Comparison of ENCODE assay signal across 1 cellular context in genomic region chr17:78748048-78748729, GRCh38.
TF ChIP-seq lines count a peak whose summit lies in the region.

No MANE protein-coding gene starts in this region.

TF ChIP-seq in GM12878, 131 proteins besides CTCF, POLR2A, EP300 and RAD21 (continued from another document):
- TF ChIP-seq CEBPZ (IDR thresholded peaks at IDR 0.05; ENCODE audit: low read depth, low read length), result no peak
- TF ChIP-seq, protein P1, sequence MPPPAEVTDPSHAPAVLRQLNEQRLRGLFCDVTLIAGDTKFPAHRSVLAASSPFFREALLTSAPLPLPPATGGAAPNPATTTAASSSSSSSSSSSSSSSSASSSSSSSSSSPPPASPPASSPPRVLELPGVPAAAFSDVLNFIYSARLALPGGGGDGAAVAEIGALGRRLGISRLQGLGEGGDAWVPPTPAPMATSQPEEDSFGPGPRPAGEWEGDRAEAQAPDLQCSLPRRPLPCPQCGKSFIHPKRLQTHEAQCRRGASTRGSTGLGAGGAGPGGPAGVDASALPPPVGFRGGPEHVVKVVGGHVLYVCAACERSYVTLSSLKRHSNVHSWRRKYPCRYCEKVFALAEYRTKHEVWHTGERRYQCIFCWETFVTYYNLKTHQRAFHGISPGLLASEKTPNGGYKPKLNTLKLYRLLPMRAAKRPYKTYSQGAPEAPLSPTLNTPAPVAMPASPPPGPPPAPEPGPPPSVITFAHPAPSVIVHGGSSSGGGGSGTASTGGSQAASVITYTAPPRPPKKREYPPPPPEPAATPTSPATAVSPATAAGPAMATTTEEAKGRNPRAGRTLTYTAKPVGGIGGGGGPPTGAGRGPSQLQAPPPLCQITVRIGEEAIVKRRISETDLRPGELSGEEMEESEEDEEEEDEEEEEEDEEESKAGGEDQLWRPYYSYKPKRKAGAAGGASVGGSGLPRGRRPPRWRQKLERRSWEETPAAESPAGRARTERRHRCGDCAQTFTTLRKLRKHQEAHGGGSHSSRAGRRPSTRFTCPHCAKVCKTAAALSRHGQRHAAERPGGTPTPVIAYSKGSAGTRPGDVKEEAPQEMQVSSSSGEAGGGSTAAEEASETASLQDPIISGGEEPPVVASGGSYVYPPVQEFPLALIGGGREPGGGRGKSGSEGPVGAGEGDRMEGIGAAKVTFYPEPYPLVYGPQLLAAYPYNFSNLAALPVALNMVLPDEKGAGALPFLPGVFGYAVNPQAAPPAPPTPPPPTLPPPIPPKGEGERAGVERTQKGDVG (CRISPR knock-in tag; IDR thresholded peaks at IDR 0.05), result no peak
- peak; percentile 74; the same call in 1 of the 2 replicates for TF ChIP-seq MTA3 (IDR thresholded peaks at IDR 0.05; ENCODE audit: borderline replicate concordance, low read length)
- TF ChIP-seq SMC3 (IDR thresholded peaks at IDR 0.05; ENCODE audit: borderline replicate concordance, low read length), result 0 out of 2 replicates have a peak, but pooled peaks have one; percentile 10
- TF ChIP-seq, protein P2, sequence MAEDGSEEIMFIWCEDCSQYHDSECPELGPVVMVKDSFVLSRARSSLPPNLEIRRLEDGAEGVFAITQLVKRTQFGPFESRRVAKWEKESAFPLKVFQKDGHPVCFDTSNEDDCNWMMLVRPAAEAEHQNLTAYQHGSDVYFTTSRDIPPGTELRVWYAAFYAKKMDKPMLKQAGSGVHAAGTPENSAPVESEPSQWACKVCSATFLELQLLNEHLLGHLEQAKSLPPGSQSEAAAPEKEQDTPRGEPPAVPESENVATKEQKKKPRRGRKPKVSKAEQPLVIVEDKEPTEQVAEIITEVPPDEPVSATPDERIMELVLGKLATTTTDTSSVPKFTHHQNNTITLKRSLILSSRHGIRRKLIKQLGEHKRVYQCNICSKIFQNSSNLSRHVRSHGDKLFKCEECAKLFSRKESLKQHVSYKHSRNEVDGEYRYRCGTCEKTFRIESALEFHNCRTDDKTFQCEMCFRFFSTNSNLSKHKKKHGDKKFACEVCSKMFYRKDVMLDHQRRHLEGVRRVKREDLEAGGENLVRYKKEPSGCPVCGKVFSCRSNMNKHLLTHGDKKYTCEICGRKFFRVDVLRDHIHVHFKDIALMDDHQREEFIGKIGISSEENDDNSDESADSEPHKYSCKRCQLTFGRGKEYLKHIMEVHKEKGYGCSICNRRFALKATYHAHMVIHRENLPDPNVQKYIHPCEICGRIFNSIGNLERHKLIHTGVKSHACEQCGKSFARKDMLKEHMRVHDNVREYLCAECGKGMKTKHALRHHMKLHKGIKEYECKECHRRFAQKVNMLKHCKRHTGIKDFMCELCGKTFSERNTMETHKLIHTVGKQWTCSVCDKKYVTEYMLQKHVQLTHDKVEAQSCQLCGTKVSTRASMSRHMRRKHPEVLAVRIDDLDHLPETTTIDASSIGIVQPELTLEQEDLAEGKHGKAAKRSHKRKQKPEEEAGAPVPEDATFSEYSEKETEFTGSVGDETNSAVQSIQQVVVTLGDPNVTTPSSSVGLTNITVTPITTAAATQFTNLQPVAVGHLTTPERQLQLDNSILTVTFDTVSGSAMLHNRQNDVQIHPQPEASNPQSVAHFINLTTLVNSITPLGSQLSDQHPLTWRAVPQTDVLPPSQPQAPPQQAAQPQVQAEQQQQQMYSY (CRISPR knock-in tag; IDR thresholded peaks at IDR 0.05), result no peak
- no peak for TF ChIP-seq CHD4 (IDR thresholded peaks at IDR 0.05)
- peak in 1 of 2 experiments; percentile 33; a peak in 1 of 4 replicates for TF ChIP-seq BHLHE40 (IDR thresholded peaks at IDR 0.05; ENCODE audit: borderline replicate concordance in 1 of 2, low read depth in 2 of 2, low read length in 1 of 2)
- TF ChIP-seq JUND (IDR thresholded peaks at IDR 0.05; ENCODE audit: low read depth, low read length), result no peak
- TF ChIP-seq EED (IDR thresholded peaks at IDR 0.05; ENCODE audit: low read depth), result peak; percentile 28; the same call in 1 of the 2 replicates
- peak; percentile 21; the same call in 1 of the 2 replicates for TF ChIP-seq IRF4 (IDR thresholded peaks at IDR 0.05; ENCODE audit: low read depth, low read length)
- TF ChIP-seq TAF1 (IDR thresholded peaks at IDR 0.05; ENCODE audit: borderline replicate concordance, low read depth, low read length), result no peak
- no peak for TF ChIP-seq NR2F1 (conservative IDR thresholded peaks at IDR 0.05)
- TF ChIP-seq USF1 (IDR thresholded peaks at IDR 0.05; ENCODE audit: borderline replicate concordance, extremely low read length, insufficient read depth, low read depth, low read length), result no peak
- 0 out of 2 replicates have a peak, but pooled peaks have one; percentile 39 for TF ChIP-seq RBBP5 (conservative IDR thresholded peaks at IDR 0.05)
- no peak for TF ChIP-seq FOXK2 (IDR thresholded peaks at IDR 0.05)
- TF ChIP-seq LARP7 (IDR thresholded peaks at IDR 0.05), result no peak
- peak; percentile 2 for TF ChIP-seq PBX3 (IDR thresholded peaks at IDR 0.05; ENCODE audit: insufficient replicate concordance, low read depth, low read length)
- TF ChIP-seq NFIC (IDR thresholded peaks at IDR 0.05; ENCODE audit: low read depth, low read length), result peak; percentile 74; the same call in 1 of the 2 replicates
- no peak for TF ChIP-seq SRF (IDR thresholded peaks at IDR 0.05; ENCODE audit: low read depth in 2 of 2, low read length in 2 of 2)
- TF ChIP-seq IKZF2 (IDR thresholded peaks at IDR 0.05), result 0 out of 4 replicates have a peak, but pooled peaks of 1 of the 2 experiments have one; percentile 5
- no peak; the same call in 1 of the 2 replicates for TF ChIP-seq MXI1 (IDR thresholded peaks at IDR 0.05; ENCODE audit: low read depth, low read length)
- peak; percentile 20; the same call in 1 of the 2 replicates for TF ChIP-seq CREM (IDR thresholded peaks at IDR 0.05; ENCODE audit: low read depth)
- no peak for TF ChIP-seq RELB (IDR thresholded peaks at IDR 0.05; ENCODE audit: low read depth)
- TF ChIP-seq SUPT20H (IDR thresholded peaks at IDR 0.05; ENCODE audit: borderline replicate concordance, control insufficient read depth, low read depth, low read length), result no peak
- TF ChIP-seq TCF7 (IDR thresholded peaks at IDR 0.05; ENCODE audit: borderline replicate concordance), result peak; percentile 26; the same call in 1 of the 2 replicates
- peak; percentile 14; the same call in 1 of the 2 replicates for TF ChIP-seq NBN (IDR thresholded peaks at IDR 0.05)
- no peak for TF ChIP-seq MYC (IDR thresholded peaks at IDR 0.05; ENCODE audit: insufficient read depth, insufficient read length, insufficient replicate concordance, low read length, severe bottlenecking)
- TF ChIP-seq RUNX3 (IDR thresholded peaks at IDR 0.05; ENCODE audit: low read length), result peak; percentile 96
- TF ChIP-seq ZNF384 (IDR thresholded peaks at IDR 0.05; ENCODE audit: borderline replicate concordance, low read depth, low read length), result no peak
- TF ChIP-seq KAT2A (conservative IDR thresholded peaks at IDR 0.05; ENCODE audit: control insufficient read depth, low read depth, low read length), result no peak
- peak in 1 of 2 experiments; percentile 42; a peak in 1 of 4 replicates for TF ChIP-seq ETV6 (conservative IDR thresholded peaks at IDR 0.05 in 1 of 2, IDR thresholded peaks at IDR 0.05 in 1 of 2; ENCODE audit: borderline replicate concordance in 1 of 2, low read depth in 1 of 2)
- TF ChIP-seq BCL11A (IDR thresholded peaks at IDR 0.05; ENCODE audit: low read depth, low read length), result peak; percentile 40
- TF ChIP-seq JUNB (IDR thresholded peaks at IDR 0.05), result no peak
- TF ChIP-seq RFX5 (IDR thresholded peaks at IDR 0.05; ENCODE audit: low read depth, low read length), result no peak
- no peak for TF ChIP-seq EZH2 (IDR thresholded peaks at IDR 0.05; ENCODE audit: borderline replicate concordance, control insufficient read depth, low read depth, low read length)
- TF ChIP-seq PAX5 (IDR thresholded peaks at IDR 0.05; ENCODE audit: borderline replicate concordance, low read depth, low read length), result no peak
- TF ChIP-seq, protein P3, sequence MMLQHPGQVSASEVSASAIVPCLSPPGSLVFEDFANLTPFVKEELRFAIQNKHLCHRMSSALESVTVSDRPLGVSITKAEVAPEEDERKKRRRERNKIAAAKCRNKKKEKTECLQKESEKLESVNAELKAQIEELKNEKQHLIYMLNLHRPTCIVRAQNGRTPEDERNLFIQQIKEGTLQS (IDR thresholded peaks at IDR 0.05; ENCODE audit: borderline replicate concordance, extremely low read depth, low read depth, low read length), result no peak
- TF ChIP-seq ATF2 (IDR thresholded peaks at IDR 0.05; ENCODE audit: low read length), result peak; percentile 65; the same call in 1 of the 2 replicates
- TF ChIP-seq FOXM1 (IDR thresholded peaks at IDR 0.05; ENCODE audit: low read depth, low read length), result no peak
- 0 out of 2 replicates have a peak, but pooled peaks have one; percentile 30 for TF ChIP-seq TBL1XR1 (IDR thresholded peaks at IDR 0.05; ENCODE audit: low read depth, low read length)
- TF ChIP-seq SPI1 (IDR thresholded peaks at IDR 0.05; ENCODE audit: borderline replicate concordance, insufficient read depth, low read depth, low read length), result no peak
- TF ChIP-seq RAD51 (IDR thresholded peaks at IDR 0.05), result peak; percentile 70
